Comparison of ENCODE assay signal across 1 cellular context in genomic region chr3:139677341-139678155, GRCh38.
A peak's percentile ranks its signal among the peaks of the same experiment; 100 is the strongest.
TF ChIP-seq lines count a peak whose summit lies in the region.

Gene NMNAT3 (minus strand): TSS chr3:139677972. CDS start chr3:139627724, 50,248 bp downstream.

TF ChIP-seq in HepG2, 621 proteins besides CTCF, POLR2A, EP300 and RAD21 (continued from another document and continues in another):
- TF ChIP-seq, protein P1, sequence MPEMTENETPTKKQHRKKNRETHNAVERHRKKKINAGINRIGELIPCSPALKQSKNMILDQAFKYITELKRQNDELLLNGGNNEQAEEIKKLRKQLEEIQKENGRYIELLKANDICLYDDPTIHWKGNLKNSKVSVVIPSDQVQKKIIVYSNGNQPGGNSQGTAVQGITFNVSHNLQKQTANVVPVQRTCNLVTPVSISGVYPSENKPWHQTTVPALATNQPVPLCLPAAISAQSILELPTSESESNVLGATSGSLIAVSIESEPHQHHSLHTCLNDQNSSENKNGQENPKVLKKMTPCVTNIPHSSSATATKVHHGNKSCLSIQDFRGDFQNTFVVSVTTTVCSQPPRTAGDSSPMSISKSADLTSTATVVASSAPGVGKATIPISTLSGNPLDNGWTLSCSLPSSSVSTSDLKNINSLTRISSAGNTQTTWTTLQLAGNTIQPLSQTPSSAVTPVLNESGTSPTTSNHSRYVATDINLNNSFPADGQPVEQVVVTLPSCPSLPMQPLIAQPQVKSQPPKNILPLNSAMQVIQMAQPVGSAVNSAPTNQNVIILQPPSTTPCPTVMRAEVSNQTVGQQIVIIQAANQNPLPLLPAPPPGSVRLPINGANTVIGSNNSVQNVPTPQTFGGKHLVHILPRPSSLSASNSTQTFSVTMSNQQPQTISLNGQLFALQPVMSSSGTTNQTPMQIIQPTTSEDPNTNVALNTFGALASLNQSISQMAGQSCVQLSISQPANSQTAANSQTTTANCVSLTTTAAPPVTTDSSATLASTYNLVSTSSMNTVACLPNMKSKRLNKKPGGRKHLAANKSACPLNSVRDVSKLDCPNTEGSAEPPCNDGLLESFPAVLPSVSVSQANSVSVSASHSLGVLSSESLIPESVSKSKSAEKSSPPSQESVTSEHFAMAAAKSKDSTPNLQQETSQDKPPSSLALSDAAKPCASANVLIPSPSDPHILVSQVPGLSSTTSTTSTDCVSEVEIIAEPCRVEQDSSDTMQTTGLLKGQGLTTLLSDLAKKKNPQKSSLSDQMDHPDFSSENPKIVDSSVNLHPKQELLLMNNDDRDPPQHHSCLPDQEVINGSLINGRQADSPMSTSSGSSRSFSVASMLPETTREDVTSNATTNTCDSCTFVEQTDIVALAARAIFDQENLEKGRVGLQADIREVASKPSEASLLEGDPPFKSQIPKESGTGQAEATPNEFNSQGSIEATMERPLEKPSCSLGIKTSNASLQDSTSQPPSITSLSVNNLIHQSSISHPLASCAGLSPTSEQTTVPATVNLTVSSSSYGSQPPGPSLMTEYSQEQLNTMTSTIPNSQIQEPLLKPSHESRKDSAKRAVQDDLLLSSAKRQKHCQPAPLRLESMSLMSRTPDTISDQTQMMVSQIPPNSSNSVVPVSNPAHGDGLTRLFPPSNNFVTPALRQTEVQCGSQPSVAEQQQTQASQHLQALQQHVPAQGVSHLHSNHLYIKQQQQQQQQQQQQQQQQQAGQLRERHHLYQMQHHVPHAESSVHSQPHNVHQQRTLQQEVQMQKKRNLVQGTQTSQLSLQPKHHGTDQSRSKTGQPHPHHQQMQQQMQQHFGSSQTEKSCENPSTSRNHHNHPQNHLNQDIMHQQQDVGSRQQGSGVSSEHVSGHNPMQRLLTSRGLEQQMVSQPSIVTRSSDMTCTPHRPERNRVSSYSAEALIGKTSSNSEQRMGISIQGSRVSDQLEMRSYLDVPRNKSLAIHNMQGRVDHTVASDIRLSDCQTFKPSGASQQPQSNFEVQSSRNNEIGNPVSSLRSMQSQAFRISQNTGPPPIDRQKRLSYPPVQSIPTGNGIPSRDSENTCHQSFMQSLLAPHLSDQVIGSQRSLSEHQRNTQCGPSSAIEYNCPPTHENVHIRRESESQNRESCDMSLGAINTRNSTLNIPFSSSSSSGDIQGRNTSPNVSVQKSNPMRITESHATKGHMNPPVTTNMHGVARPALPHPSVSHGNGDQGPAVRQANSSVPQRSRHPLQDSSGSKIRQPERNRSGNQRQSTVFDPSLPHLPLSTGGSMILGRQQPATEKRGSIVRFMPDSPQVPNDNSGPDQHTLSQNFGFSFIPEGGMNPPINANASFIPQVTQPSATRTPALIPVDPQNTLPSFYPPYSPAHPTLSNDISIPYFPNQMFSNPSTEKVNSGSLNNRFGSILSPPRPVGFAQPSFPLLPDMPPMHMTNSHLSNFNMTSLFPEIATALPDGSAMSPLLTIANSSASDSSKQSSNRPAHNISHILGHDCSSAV (CRISPR knock-in tag; IDR thresholded peaks at IDR 0.05; ENCODE audit: borderline replicate concordance) = 0 out of 2 replicates have a peak, but pooled peaks have one; percentile 64
- TF ChIP-seq SAP130 (CRISPR knock-in tag; IDR thresholded peaks at IDR 0.05; ENCODE audit: low read depth) (peak; percentile 75), ZIK1 (CRISPR knock-in tag; IDR thresholded peaks at IDR 0.05; ENCODE audit: borderline replicate concordance, low read depth) (peak; percentile 29; the same call in 1 of the 2 replicates), THAP9 (CRISPR knock-in tag; IDR thresholded peaks at IDR 0.05; ENCODE audit: borderline replicate concordance) (peak; percentile 67; the same call in 1 of the 2 replicates), SMARCC2 (IDR thresholded peaks at IDR 0.05) (no peak), ZMYM3 (CRISPR knock-in tag; IDR thresholded peaks at IDR 0.05) (peak; percentile 55), TBL1XR1 (IDR thresholded peaks at IDR 0.05; ENCODE audit: borderline replicate concordance, low read length, partially characterized antibody) (no peak), HMGA1 (CRISPR knock-in tag; conservative IDR thresholded peaks at IDR 0.05) (no peak), XBP1 (CRISPR knock-in tag; IDR thresholded peaks at IDR 0.05) (no peak), TSC22D2 (CRISPR knock-in tag; IDR thresholded peaks at IDR 0.05; ENCODE audit: borderline replicate concordance) (no peak), CBFB (CRISPR knock-in tag; IDR thresholded peaks at IDR 0.05) (no peak), FIP1L1 (IDR thresholded peaks at IDR 0.05; ENCODE audit: borderline replicate concordance, insufficient read depth, low read depth, low read length) (no peak), RARA (CRISPR knock-in tag; IDR thresholded peaks at IDR 0.05) (peak; percentile 74), RXRA (CRISPR knock-in tag; IDR thresholded peaks at IDR 0.05) (peak; percentile 79), ZNF280D (CRISPR knock-in tag; IDR thresholded peaks at IDR 0.05) (peak; percentile 54; the same call in 1 of the 2 replicates), MAZ (IDR thresholded peaks at IDR 0.05; ENCODE audit: borderline replicate concordance, low read depth, low read length) (no peak), MAZ (CRISPR knock-in tag; IDR thresholded peaks at IDR 0.05; ENCODE audit: low read depth) (peak; percentile 51; the same call in 1 of the 2 replicates), MTF2 (CRISPR knock-in tag; IDR thresholded peaks at IDR 0.05; ENCODE audit: borderline replicate concordance) (no peak; the same call in 1 of the 2 replicates), PCBP1 (IDR thresholded peaks at IDR 0.05; ENCODE audit: borderline replicate concordance, low read depth, low read length) (no peak), MEIS2 (CRISPR knock-in tag; IDR thresholded peaks at IDR 0.05) (no peak), MEF2D (CRISPR knock-in tag; IDR thresholded peaks at IDR 0.05) (peak; percentile 55; the same call in 1 of the 2 replicates), ZNF550 (CRISPR knock-in tag; IDR thresholded peaks at IDR 0.05; ENCODE audit: borderline replicate concordance) (no peak), AHR (CRISPR knock-in tag; IDR thresholded peaks at IDR 0.05) (no peak; the same call in 1 of the 2 replicates), ZNF629 (CRISPR knock-in tag; conservative IDR thresholded peaks at IDR 0.05) (no peak), ZBTB38 (CRISPR knock-in tag; IDR thresholded peaks at IDR 0.05) (0 out of 2 replicates have a peak, but pooled peaks have one; percentile 47), SALL1 (CRISPR knock-in tag; IDR thresholded peaks at IDR 0.05) (peak; percentile 81; the same call in 1 of the 2 replicates), ZNF543 (CRISPR knock-in tag; IDR thresholded peaks at IDR 0.05) (0 out of 2 replicates have a peak, but pooled peaks have one; percentile 69), ZNF101 (CRISPR knock-in tag; IDR thresholded peaks at IDR 0.05; ENCODE audit: borderline replicate concordance, low read depth) (no peak), ZKSCAN1 (IDR thresholded peaks at IDR 0.05; ENCODE audit: low read length) (no peak), PHB2 (IDR thresholded peaks at IDR 0.05; ENCODE audit: partially characterized antibody) (no peak), ZFP90 (CRISPR knock-in tag; IDR thresholded peaks at IDR 0.05; ENCODE audit: borderline replicate concordance) (no peak), RBFOX2 (IDR thresholded peaks at IDR 0.05; ENCODE audit: low read depth, low read length) (peak; percentile 65; the same call in 1 of the 2 replicates)
- TF ChIP-seq, protein P2, sequence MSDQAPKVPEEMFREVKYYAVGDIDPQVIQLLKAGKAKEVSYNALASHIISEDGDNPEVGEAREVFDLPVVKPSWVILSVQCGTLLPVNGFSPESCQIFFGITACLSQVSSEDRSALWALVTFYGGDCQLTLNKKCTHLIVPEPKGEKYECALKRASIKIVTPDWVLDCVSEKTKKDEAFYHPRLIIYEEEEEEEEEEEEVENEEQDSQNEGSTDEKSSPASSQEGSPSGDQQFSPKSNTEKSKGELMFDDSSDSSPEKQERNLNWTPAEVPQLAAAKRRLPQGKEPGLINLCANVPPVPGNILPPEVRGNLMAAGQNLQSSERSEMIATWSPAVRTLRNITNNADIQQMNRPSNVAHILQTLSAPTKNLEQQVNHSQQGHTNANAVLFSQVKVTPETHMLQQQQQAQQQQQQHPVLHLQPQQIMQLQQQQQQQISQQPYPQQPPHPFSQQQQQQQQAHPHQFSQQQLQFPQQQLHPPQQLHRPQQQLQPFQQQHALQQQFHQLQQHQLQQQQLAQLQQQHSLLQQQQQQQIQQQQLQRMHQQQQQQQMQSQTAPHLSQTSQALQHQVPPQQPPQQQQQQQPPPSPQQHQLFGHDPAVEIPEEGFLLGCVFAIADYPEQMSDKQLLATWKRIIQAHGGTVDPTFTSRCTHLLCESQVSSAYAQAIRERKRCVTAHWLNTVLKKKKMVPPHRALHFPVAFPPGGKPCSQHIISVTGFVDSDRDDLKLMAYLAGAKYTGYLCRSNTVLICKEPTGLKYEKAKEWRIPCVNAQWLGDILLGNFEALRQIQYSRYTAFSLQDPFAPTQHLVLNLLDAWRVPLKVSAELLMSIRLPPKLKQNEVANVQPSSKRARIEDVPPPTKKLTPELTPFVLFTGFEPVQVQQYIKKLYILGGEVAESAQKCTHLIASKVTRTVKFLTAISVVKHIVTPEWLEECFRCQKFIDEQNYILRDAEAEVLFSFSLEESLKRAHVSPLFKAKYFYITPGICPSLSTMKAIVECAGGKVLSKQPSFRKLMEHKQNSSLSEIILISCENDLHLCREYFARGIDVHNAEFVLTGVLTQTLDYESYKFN (CRISPR knock-in tag; conservative IDR thresholded peaks at IDR 0.05) = peak; percentile 28; the same call in 1 of the 2 replicates
- TF ChIP-seq, protein P3, sequence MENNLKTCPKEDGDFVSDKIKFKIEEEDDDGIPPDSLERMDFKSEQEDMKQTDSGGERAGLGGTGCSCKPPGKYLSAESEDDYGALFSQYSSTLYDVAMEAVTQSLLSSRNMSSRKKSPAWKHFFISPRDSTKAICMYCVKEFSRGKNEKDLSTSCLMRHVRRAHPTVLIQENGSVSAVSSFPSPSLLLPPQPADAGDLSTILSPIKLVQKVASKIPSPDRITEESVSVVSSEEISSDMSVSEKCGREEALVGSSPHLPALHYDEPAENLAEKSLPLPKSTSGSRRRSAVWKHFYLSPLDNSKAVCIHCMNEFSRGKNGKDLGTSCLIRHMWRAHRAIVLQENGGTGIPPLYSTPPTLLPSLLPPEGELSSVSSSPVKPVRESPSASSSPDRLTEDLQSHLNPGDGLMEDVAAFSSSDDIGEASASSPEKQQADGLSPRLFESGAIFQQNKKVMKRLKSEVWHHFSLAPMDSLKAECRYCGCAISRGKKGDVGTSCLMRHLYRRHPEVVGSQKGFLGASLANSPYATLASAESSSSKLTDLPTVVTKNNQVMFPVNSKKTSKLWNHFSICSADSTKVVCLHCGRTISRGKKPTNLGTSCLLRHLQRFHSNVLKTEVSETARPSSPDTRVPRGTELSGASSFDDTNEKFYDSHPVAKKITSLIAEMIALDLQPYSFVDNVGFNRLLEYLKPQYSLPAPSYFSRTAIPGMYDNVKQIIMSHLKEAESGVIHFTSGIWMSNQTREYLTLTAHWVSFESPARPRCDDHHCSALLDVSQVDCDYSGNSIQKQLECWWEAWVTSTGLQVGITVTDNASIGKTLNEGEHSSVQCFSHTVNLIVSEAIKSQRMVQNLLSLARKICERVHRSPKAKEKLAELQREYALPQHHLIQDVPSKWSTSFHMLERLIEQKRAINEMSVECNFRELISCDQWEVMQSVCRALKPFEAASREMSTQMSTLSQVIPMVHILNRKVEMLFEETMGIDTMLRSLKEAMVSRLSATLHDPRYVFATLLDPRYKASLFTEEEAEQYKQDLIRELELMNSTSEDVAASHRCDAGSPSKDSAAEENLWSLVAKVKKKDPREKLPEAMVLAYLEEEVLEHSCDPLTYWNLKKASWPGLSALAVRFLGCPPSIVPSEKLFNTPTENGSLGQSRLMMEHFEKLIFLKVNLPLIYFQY (CRISPR knock-in tag; IDR thresholded peaks at IDR 0.05; ENCODE audit: borderline replicate concordance) = peak; percentile 71; the same call in 1 of the 2 replicates
